9 cellular contexts compared by ENCODE assay signal in the genomic region with DNA sequence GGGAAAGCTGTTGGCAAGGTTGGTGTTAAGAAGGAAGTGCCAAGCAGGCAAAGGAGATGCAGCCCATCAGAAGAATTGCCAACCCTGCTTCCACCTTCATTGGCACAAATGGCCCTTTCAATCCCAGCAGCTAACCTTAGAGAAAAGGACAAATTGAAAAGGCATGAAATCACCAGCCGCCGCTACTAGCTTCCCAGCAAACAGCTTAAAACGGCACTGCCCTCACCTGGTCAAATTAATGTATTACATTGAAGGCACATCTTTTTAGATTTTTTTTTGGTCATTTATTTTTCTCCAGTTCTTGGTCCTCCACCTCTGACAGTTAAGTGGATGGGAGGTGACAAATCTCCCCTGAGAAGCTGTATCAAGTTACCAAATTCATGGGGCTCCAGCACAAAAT. TPM values are rescaled to one million over a fixed set of nuclear protein-coding genes. Genes with fewer than 3 reads are reported as not detected.
A peak's percentile ranks its signal among the peaks of the same experiment; 100 is the strongest.
DNase-seq lines count a peak whose midpoint lies in the region; ATAC-seq, FAIRE-seq and TF ChIP-seq lines count a peak whose summit lies in the region.
"Had no signal": no experiment of that assay in that cellular context is flagged by ENCODE, and none has a peak within 500 bp of the region (broad histone marks: within the 10 kb centered on the region; RNA-seq: fewer than 3 reads in every experiment).

No MANE protein-coding gene starts in this region.

- H3K4me2 ChIP-seq in Karpas-422 (ENCODE audit: low read depth, low read length, poor library complexity, severe bottlenecking) (no peak overlapping the region), fibroblast of lung (ENCODE audit: extremely low read depth, insufficient read depth, low read length) (no peak overlapping the region)

- ATAC-seq in HG03457 (IDR thresholded peaks at IDR 0.05; ENCODE audit: unreplicated experiment) (no peak), GM21529 (IDR thresholded peaks at IDR 0.05; ENCODE audit: unreplicated experiment) (no peak)
- ATAC-seq: activated naive CD4-positive, alpha-beta T cell treated with anti-CD3 and anti-CD28 coated beads, Interleukin-2, amount 50 U/mL, for 72 hours had no signal

- H3K4me3 ChIP-seq in Karpas-422 (ENCODE audit: low read length) (no peak overlapping the region), fibroblast of lung (replicated peaks in 1 of 4; ENCODE audit: control extremely low read depth in 1 of 4, insufficient read depth in 1 of 4, low read depth in 3 of 4, low read length in 4 of 4) (no peak overlapping the region)

- no peaks in the 10 kb centered on the region for H3K9me2 ChIP-seq in Karpas-422 (replicated peaks; ENCODE audit: insufficient read depth, low read length)

- H3K4me1 ChIP-seq in Karpas-422 (ENCODE audit: low read length) = no peaks in the 10 kb centered on the region
- no peaks in the 10 kb centered on the region for H3K4me1 ChIP-seq in fibroblast of lung (ENCODE audit: control insufficient read depth, extremely low read depth, insufficient read depth, low read length)

- no peaks in the 10 kb centered on the region for H3K27me3 ChIP-seq in Karpas-422 (ENCODE audit: low read length)
- peaks cover 2% of the 10 kb centered on the region for H3K27me3 ChIP-seq in fibroblast of lung (ENCODE audit: control insufficient read depth, insufficient read depth, low read length)

- H4K20me1 ChIP-seq in Karpas-422 (ENCODE audit: insufficient read depth, low read depth, low read length) (no peaks in the 10 kb centered on the region), fibroblast of lung (ENCODE audit: control insufficient read depth, extremely low read depth, insufficient read depth, low read length) (no peaks in the 10 kb centered on the region)

- FAIRE-seq in TTC549 (lab: Jason Lieb, UNC) = peak; percentile 31

- no peak overlapping the region for H3K27ac ChIP-seq in Karpas-422 (ENCODE audit: low read length)
- H3K27ac ChIP-seq in fibroblast of lung (ENCODE audit: insufficient read depth, low read length) = no peak overlapping the region

- H3K9me3 ChIP-seq in Karpas-422 (ENCODE audit: low read length) (no peaks in the 10 kb centered on the region), fibroblast of lung (ENCODE audit: control insufficient read depth, insufficient read depth, low read depth, low read length) (no peaks in the 10 kb centered on the region)

- H3K79me2 ChIP-seq in Karpas-422 (ENCODE audit: low read length) (no peaks in the 10 kb centered on the region), fibroblast of lung (ENCODE audit: control insufficient read depth, insufficient read depth, low read length) (no peaks in the 10 kb centered on the region)

- H3K9ac ChIP-seq in Karpas-422 (ENCODE audit: low read length) (no peak overlapping the region), fibroblast of lung (ENCODE audit: insufficient read depth, low read length) (no peak overlapping the region)

- peak; percentile 46 for TF ChIP-seq CTCF in fibroblast of lung (conservative IDR thresholded peaks at IDR 0.05 in 1 of 2, IDR thresholded peaks at IDR 0.05 in 1 of 2; ENCODE audit: low read depth in 1 of 2, low read length in 2 of 2)

- H3K36me3 ChIP-seq in Karpas-422 (ENCODE audit: insufficient read depth, low read length) (no peaks in the 10 kb centered on the region), fibroblast of lung (ENCODE audit: control insufficient read depth, insufficient read depth, low read length) (no peaks in the 10 kb centered on the region)

- DNase-seq in SKM-1 treated with dmso at 0.1 percent for 144 hours (lab: John Stamatoyannopoulos, UW; ENCODE audit: unreplicated experiment) (peak; percentile 35), SKM-1 (lab: John Stamatoyannopoulos, UW; ENCODE audit: unreplicated experiment) (no peak), Karpas-422 (peak; percentile 70), fibroblast of lung (ENCODE audit: low read depth in 2 of 2) (peak; percentile 34 to 41), renal cortical epithelial cell (ENCODE audit: low read depth) (peak; percentile 27)

- H2AFZ ChIP-seq in Karpas-422 (ENCODE audit: low read length) = no peak overlapping the region
- H2AFZ ChIP-seq in fibroblast of lung (ENCODE audit: low read length) = no peak overlapping the region

RNA-seq across cellular contexts. Expression of a gene that starts 51.0 kb away (rescaled TPM):
- not detected in 2 replicates for total RNA-seq in Karpas-422 (2014; rRNA removed; shearing (Covaris generic); ENCODE audit: low replicate concordance)
- total RNA-seq in fibroblast of lung (4.1 and 9.7 TPM in 2 replicates), renal cortical epithelial cell (under 0.01 and 0.45 TPM in 2 replicates)
- 4.3 and 12.2 TPM in 2 replicates for polyA plus RNA-seq in fibroblast of lung
- 4.1 and 5.3 TPM in 2 replicates for polyA plus RNA-seq in fibroblast of lung (2012)
- 24.9 and 79.5 TPM in 2 replicates for polyA minus RNA-seq in fibroblast of lung (ENCODE audit: low replicate concordance)
